1 cellular context compared by ENCODE assay signal in the genomic region with DNA sequence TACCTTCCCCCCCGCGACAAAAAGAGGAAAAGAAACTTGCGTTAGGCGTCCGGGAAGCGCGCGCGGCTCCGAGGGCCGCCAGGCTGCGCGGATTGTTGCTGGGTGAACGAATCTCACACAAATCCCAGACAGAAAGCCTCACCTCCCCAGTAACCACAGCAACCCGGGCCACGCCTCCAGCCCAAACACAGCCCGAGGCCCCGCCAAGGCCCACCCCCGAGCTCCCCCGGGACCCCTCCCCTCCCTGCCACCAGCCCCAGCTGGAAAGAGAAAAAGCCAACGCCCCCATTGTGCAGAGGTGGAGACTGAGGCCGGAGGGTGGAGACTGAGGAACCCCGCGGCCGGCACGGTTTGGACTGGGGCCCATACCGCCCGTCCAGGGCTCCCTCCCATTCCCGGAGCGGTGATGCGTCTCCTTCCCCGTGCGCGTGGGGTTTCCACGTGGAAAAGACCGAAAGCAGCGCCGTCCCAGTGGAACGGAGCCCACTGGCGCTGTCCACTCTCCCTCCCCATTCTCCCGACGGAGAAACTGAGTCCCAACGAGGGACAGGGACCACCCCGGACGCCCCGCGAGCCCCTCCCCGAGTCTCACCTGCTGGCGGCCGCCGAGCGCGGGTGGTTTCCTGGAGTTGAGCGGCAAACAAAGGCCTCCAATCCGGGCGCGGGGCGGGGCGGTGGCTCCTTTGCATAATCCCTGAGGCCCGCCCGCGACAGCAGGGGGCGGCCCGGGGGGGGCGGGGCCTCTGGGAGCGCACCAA.
TF ChIP-seq lines count a peak whose summit lies in the region.

No MANE protein-coding gene starts in this region.

TF ChIP-seq in GM12878, 131 proteins besides CTCF, POLR2A, EP300 and RAD21 (continued from another document):
- TF ChIP-seq NKRF (conservative IDR thresholded peaks at IDR 0.05) (peak; percentile 93), DPF2 (IDR thresholded peaks at IDR 0.05) (no peak; the same call in none of the 2 replicates), POLR2AphosphoS5 (IDR thresholded peaks at IDR 0.05; ENCODE audit: low read length) (no peak), POLR2AphosphoS2 (IDR thresholded peaks at IDR 0.05; ENCODE audit: low read depth, low read length) (peak; percentile 50; the same call in 1 of the 2 replicates), TCF12 (IDR thresholded peaks at IDR 0.05; ENCODE audit: low read depth, low read length) (peak; percentile 23; the same call in 1 of the 2 replicates), CBFB (IDR thresholded peaks at IDR 0.05; ENCODE audit: low read depth) (0 out of 2 replicates have a peak, but pooled peaks have one; percentile 11), PAX5 (IDR thresholded peaks at IDR 0.05; ENCODE audit: borderline replicate concordance, low read depth, low read length) (0 out of 2 replicates have a peak, but pooled peaks have one; percentile 33), LARP7 (IDR thresholded peaks at IDR 0.05) (peak; percentile 98), FOS (IDR thresholded peaks at IDR 0.05; ENCODE audit: borderline replicate concordance, extremely low read depth, insufficient read length) (no peak), SREBF2 (IDR thresholded peaks at IDR 0.05; ENCODE audit: low read length) (no peak), CREB1 (IDR thresholded peaks at IDR 0.05; ENCODE audit: low read depth) (peak; percentile 70), SPI1 (IDR thresholded peaks at IDR 0.05; ENCODE audit: borderline replicate concordance, insufficient read depth, low read depth, low read length) (peak; percentile 92), CHD1 (IDR thresholded peaks at IDR 0.05; ENCODE audit: low read depth, low read length) (peak; percentile 85; the same call in 1 of the 2 replicates), ETV6 (conservative IDR thresholded peaks at IDR 0.05 in 1 of 2, IDR thresholded peaks at IDR 0.05 in 1 of 2; ENCODE audit: borderline replicate concordance in 1 of 2, low read depth in 1 of 2) (0 out of 4 replicates have a peak, but pooled peaks of 1 of the 2 experiments have one; percentile 1), YY1 (IDR thresholded peaks at IDR 0.05; ENCODE audit: low read depth, low read length) (0 out of 2 replicates have a peak, but pooled peaks have one; percentile 10), PKNOX1 (IDR thresholded peaks at IDR 0.05) (peak; percentile 95), MTA2 (IDR thresholded peaks at IDR 0.05; ENCODE audit: low read depth) (no peak; the same call in 1 of the 2 replicates), SMARCA5 (IDR thresholded peaks at IDR 0.05) (peak; percentile 100), NBN (IDR thresholded peaks at IDR 0.05) (peak; percentile 89), IKZF2 (IDR thresholded peaks at IDR 0.05) (peak; percentile 82 to 90; a peak in 3 of 4 replicates), MLLT1 (IDR thresholded peaks at IDR 0.05) (0 out of 2 replicates have a peak, but pooled peaks have one; percentile 20), YBX1 (IDR thresholded peaks at IDR 0.05) (no peak), SP1 (IDR thresholded peaks at IDR 0.05; ENCODE audit: low read depth, low read length) (peak; percentile 37), BHLHE40 (IDR thresholded peaks at IDR 0.05; ENCODE audit: borderline replicate concordance in 1 of 2, low read depth in 2 of 2, low read length in 1 of 2) (peak in 1 of 2 experiments; percentile 92; a peak in 2 of 4 replicates), GATAD2B (conservative IDR thresholded peaks at IDR 0.05; ENCODE audit: low read depth) (peak; percentile 84), BCL3 (IDR thresholded peaks at IDR 0.05; ENCODE audit: borderline replicate concordance, insufficient read depth, low read depth, low read length, poor library complexity, severe bottlenecking) (peak; percentile 39), BMI1 (IDR thresholded peaks at IDR 0.05; ENCODE audit: borderline replicate concordance) (peak; percentile 76), BCL11A (IDR thresholded peaks at IDR 0.05; ENCODE audit: low read depth, low read length) (0 out of 2 replicates have a peak, but pooled peaks have one; percentile 10), ZNF217 (IDR thresholded peaks at IDR 0.05) (peak; percentile 96), RFX5 (IDR thresholded peaks at IDR 0.05; ENCODE audit: low read depth, low read length) (peak; percentile 94), CHD2 (IDR thresholded peaks at IDR 0.05; ENCODE audit: borderline replicate concordance, low read depth, low read length) (0 out of 2 replicates have a peak, but pooled peaks have one; percentile 66), RB1 (IDR thresholded peaks at IDR 0.05; ENCODE audit: borderline replicate concordance) (peak; percentile 72; the same call in 1 of the 2 replicates), SMAD1 (IDR thresholded peaks at IDR 0.05; ENCODE audit: low read depth, partially characterized antibody) (peak; percentile 8)
- TF ChIP-seq, protein P1, sequence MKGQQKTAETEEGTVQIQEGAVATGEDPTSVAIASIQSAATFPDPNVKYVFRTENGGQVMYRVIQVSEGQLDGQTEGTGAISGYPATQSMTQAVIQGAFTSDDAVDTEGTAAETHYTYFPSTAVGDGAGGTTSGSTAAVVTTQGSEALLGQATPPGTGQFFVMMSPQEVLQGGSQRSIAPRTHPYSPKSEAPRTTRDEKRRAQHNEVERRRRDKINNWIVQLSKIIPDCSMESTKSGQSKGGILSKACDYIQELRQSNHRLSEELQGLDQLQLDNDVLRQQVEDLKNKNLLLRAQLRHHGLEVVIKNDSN (IDR thresholded peaks at IDR 0.05; ENCODE audit: borderline replicate concordance, extremely low read length, insufficient read depth, low read depth, low read length) = no peak
- TF ChIP-seq, protein P2, sequence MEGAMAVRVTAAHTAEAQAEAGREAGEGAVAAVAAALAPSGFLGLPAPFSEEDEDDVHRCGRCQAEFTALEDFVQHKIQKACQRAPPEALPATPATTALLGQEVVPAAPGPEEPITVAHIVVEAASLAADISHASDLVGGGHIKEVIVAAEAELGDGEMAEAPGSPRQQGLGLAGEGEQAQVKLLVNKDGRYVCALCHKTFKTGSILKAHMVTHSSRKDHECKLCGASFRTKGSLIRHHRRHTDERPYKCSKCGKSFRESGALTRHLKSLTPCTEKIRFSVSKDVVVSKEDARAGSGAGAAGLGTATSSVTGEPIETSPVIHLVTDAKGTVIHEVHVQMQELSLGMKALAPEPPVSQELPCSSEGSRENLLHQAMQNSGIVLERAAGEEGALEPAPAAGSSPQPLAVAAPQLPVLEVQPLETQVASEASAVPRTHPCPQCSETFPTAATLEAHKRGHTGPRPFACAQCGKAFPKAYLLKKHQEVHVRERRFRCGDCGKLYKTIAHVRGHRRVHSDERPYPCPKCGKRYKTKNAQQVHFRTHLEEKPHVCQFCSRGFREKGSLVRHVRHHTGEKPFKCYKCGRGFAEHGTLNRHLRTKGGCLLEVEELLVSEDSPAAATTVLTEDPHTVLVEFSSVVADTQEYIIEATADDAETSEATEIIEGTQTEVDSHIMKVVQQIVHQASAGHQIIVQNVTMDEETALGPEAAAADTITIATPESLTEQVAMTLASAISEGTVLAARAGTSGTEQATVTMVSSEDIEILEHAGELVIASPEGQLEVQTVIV (IDR thresholded peaks at IDR 0.05; ENCODE audit: borderline replicate concordance, partially characterized antibody) = no peak
